ENCODE assay signal across 14 cellular contexts in genomic region chr12:8057839-8058238, GRCh38. TPM values are rescaled to one million over a fixed set of nuclear protein-coding genes. Genes with fewer than 3 reads are reported as not detected.
DNase-seq lines count a peak whose midpoint lies in the region; ATAC-seq, FAIRE-seq and TF ChIP-seq lines count a peak whose summit lies in the region.
"Had no signal": no experiment of that assay in that cellular context is flagged by ENCODE, and none has a peak within 500 bp of the region (broad histone marks: within the 10 kb centered on the region; RNA-seq: fewer than 3 reads in every experiment).

No MANE protein-coding gene starts in this region.

- peak; percentile 89 to 92 for DNase-seq in AML-193 (lab: John Stamatoyannopoulos, UW)
- DNase-seq in KBM-7 = peak; percentile 40
- DNase-seq in K562 (ENCODE audit: extremely low read depth in 1 of 4, low spot score in 3 of 4) = no peak
- DNase-seq in mucosa of descending colon = no peak
- DNase-seq in superior temporal gyrus (ENCODE audit: extremely low spot score) = no peak
- DNase-seq: Calu3, dermis blood vessel endothelial cell, hippocampal formation, NCI-H2029 had no signal

- no peak for TF ChIP-seq POLR2A in K562 (conservative IDR thresholded peaks at IDR 0.05)

- no TSS peak for BruUV-seq in K562 (replicated peaks; lab: Mats Ljungman, UMichigan)

- peaks cover 0 to 4% of the 10 kb centered on the region in 2 experiments; a peak in 2 of 5 replicates for H3K4me1 ChIP-seq in K562 (replicated peaks in 1 of 2; ENCODE audit: control insufficient read depth in 2 of 2, insufficient read depth in 2 of 2, low read length in 2 of 2)
- no peaks in the 10 kb centered on the region for H3K4me1 ChIP-seq in mucosa of descending colon (ENCODE audit: low read depth)

- H3K9me1 ChIP-seq in K562 (ENCODE audit: control insufficient read depth, insufficient read depth, low read length) = no peaks in the 10 kb centered on the region

- TF ChIP-seq CTCF in K562 (IDR thresholded peaks at IDR 0.05 in 2 of 3, conservative IDR thresholded peaks at IDR 0.05 in 1 of 3; ENCODE audit: insufficient read depth in 2 of 3, low read depth in 1 of 3, low read length in 3 of 3) (no peak), mucosa of descending colon (IDR thresholded peaks at IDR 0.05) (no peak)

- no peak overlapping the region for H3K4me3 ChIP-seq in K562
- no peak overlapping the region for H3K4me3 ChIP-seq in mucosa of descending colon

- WGBS in K562 (ENCODE audit: insufficient coverage, low coverage, missing lambda C conversion rate) = 22% methylated on average over 4 of the region's 4 CpGs

- no peak overlapping the region for H2AFZ ChIP-seq in K562 (ENCODE audit: low read depth, low read length)

- H3K9me3 ChIP-seq in K562 (replicated peaks; ENCODE audit: control insufficient read depth, insufficient read depth, low read depth, low read length) (no peaks in the 10 kb centered on the region), mucosa of descending colon (no peaks in the 10 kb centered on the region)

- no peak for TF ChIP-seq EP300 in K562 (IDR thresholded peaks at IDR 0.05; ENCODE audit: low read length)

- H3K27me3 ChIP-seq in K562 (ENCODE audit: control insufficient read depth in 2 of 2, insufficient read depth in 2 of 2, low read length in 2 of 2) = no peaks in the 10 kb centered on the region

- FAIRE-seq in K562 (lab: Jason Lieb, UNC) = no peak
- FAIRE-seq: HTR-8/SVneo had no signal

- H3K4me2 ChIP-seq in K562 (ENCODE audit: insufficient read depth, low read length) = no peak overlapping the region

- H3K9ac ChIP-seq in K562 (ENCODE audit: insufficient read depth in 1 of 2, low read depth in 2 of 2, low read length in 2 of 2) = no peak overlapping the region

- in situ Hi-C loops in KBM-7 (cut with MboI; ENCODE audit: low pct_unique_long_range_greater_than_20kb, low sequenced_read_pairs) = no loop called here
- in situ Hi-C loops in K562 (cut with MboI) = no loop called here

- intact Hi-C loops in K562 (cut with micrococcal nuclease) = no loop called here
- intact Hi-C loops in mucosa of descending colon (cut with DNase I, micrococcal nuclease) = no loop called here

- CTCF ChIA-PET in K562 (lab: Yijun Ruan, JAX; ENCODE audit: low intra/inter-chr PET ratio) = interaction anchor here (0.6 kb wide), 1 partner anchor 625 kb away, joined by 3 read pairs; no protein-coding TSS in a partner anchor

- H3K36me3 ChIP-seq in K562 (ENCODE audit: control insufficient read depth, insufficient read depth, low read length) (peaks cover 6% of the 10 kb centered on the region; the same call in 2 of the 3 replicates), mucosa of descending colon (ENCODE audit: low read depth) (no peaks in the 10 kb centered on the region)

- no peak for ATAC-seq in K562
- peak; percentile 31 for ATAC-seq in mucosa of descending colon
- ATAC-seq in GM21723 (IDR thresholded peaks at IDR 0.05; ENCODE audit: unreplicated experiment) = no peak
- ATAC-seq in HG03457 (IDR thresholded peaks at IDR 0.05; ENCODE audit: unreplicated experiment) = no peak
- no peak for ATAC-seq in HG02981 (IDR thresholded peaks at IDR 0.05; ENCODE audit: unreplicated experiment)
- ATAC-seq: Panc1 had no signal

- H3K79me2 ChIP-seq in K562 (ENCODE audit: control insufficient read depth, insufficient read depth, low read length) = no peaks in the 10 kb centered on the region

- POLR2A ChIA-PET in K562 (lab: Yijun Ruan, JAX) = interaction anchor here (0.9 kb wide), 1 partner anchor 9 kb away, joined by 3 read pairs; no protein-coding TSS in a partner anchor

- no peak for TF ChIP-seq RAD21 in K562 (CRISPR knock-in tag; conservative IDR thresholded peaks at IDR 0.05 in 1 of 2, IDR thresholded peaks at IDR 0.05 in 1 of 2)

- no peak overlapping the region for H3K27ac ChIP-seq in K562 (ENCODE audit: extremely low read depth, low read depth, low read length)

- H4K20me1 ChIP-seq in K562 (replicated peaks; ENCODE audit: control insufficient read depth, insufficient read depth, low read length) = no peaks in the 10 kb centered on the region

TF ChIP-seq in K562, 482 proteins besides CTCF, POLR2A, EP300 and RAD21 (continues in another document):
- TF ChIP-seq PHB (CRISPR knock-in tag; IDR thresholded peaks at IDR 0.05) (no peak), FOSL1 (tag; conservative IDR thresholded peaks at IDR 0.05) (peak; percentile 43; the same call in 1 of the 2 replicates), CEBPG (CRISPR knock-in tag; IDR thresholded peaks at IDR 0.05) (no peak), CEBPG (tag; conservative IDR thresholded peaks at IDR 0.05 in 1 of 2, IDR thresholded peaks at IDR 0.05 in 1 of 2) (peak; percentile 65 to 89), ZNF766 (CRISPR knock-in tag; conservative IDR thresholded peaks at IDR 0.05) (0 out of 2 replicates have a peak, but pooled peaks have one; percentile 24)

RNA-seq across cellular contexts. Expression of gene C3AR1, which starts 8.3 kb away (rescaled TPM):
- total RNA-seq in K562 (2011; cell fraction: chromatin; rRNA removed; ENCODE audit: low replicate concordance) = 8.0 and 9.9 TPM in 2 replicates
- 8.6 and 12.2 TPM in 2 replicates for total RNA-seq in K562 (2011; cell fraction: nucleolus; rRNA removed)
- total RNA-seq in K562 (2011; cell fraction: nucleoplasm; rRNA removed) = 8.4 and 9.2 TPM in 2 replicates
- total RNA-seq in K562 (2014; rRNA removed) = 2.2 and 2.5 TPM in 2 replicates
- 3.7 and 3.8 TPM in 2 replicates for total RNA-seq in K562 (2014; rRNA removed; fragmentation: Illumina TruSeq; extraction: Trizol)
- total RNA-seq in K562 (2015; rRNA removed; fragmentation: Illumina TruSeq; extraction: Trizol) = 2.4 and 2.5 TPM in 2 replicates
- 3.5 and 3.9 TPM in 2 replicates for total RNA-seq in K562 (2021)
- 3.6 and 9.5 TPM in 2 replicates for polyA plus RNA-seq in K562 (2011; rRNA removed)
- 4.2 and 13.5 TPM in 2 replicates for polyA plus RNA-seq in K562 (2011; cell fraction: cytosol; rRNA removed)
- 3.5 and 8.0 TPM in 2 replicates for polyA plus RNA-seq in K562 (2011; cell fraction: nucleus; rRNA removed)
- polyA plus RNA-seq in K562 (2012) = 4.2 and 4.7 TPM in 2 replicates
- polyA plus RNA-seq in K562 (2014; fragmentation: Illumina TruSeq; extraction: Trizol) = 7.0 and 7.2 TPM in 2 replicates
- polyA plus RNA-seq in K562 (2014; fragmentation: Nextera tagmentation; extraction: Ambion mirVana) = 10 to 100 TPM; 11.5 to 12.9 TPM
- 4.7 and 5.3 TPM in 2 replicates for polyA plus RNA-seq in K562 (2014; rRNA removed)
- polyA minus RNA-seq in K562 (2011; rRNA and poly(A)+ RNA removed) = 4.7 and 8.5 TPM in 2 replicates
- 0.64 and 5.8 TPM in 2 replicates for polyA minus RNA-seq in K562 (2011; cell fraction: cytosol; rRNA and poly(A)+ RNA removed)
- 1.8 and 2.4 TPM in 2 replicates for polyA minus RNA-seq in K562 (2011; cell fraction: nucleus; rRNA and poly(A)+ RNA removed)
- total RNA-seq in mucosa of descending colon = 10 to 100 TPM in 2 of 3 donors, 1 to 10 TPM in 1; 2.8 to 15.5 (median 12.5) TPM
- total RNA-seq: Calu3, dermis blood vessel endothelial cell had no signal

RNA-seq across cellular contexts. Expression of gene NECAP1, which starts 24.2 kb away (rescaled TPM):
- 30.9 and 56.0 TPM in 2 replicates for total RNA-seq in K562 (2011; cell fraction: chromatin; rRNA removed; ENCODE audit: low replicate concordance)
- total RNA-seq in K562 (2011; cell fraction: nucleolus; rRNA removed) = 19.0 and 19.1 TPM in 2 replicates
- 36.8 and 50.1 TPM in 2 replicates for total RNA-seq in K562 (2011; cell fraction: nucleoplasm; rRNA removed)
- 21.7 and 21.9 TPM in 2 replicates for total RNA-seq in K562 (2014; rRNA removed)
- 21.0 and 23.6 TPM in 2 replicates for total RNA-seq in K562 (2014; rRNA removed; fragmentation: Illumina TruSeq; extraction: Trizol)
- 22.8 and 27.4 TPM in 2 replicates for total RNA-seq in K562 (2015; rRNA removed; fragmentation: Illumina TruSeq; extraction: Trizol)
- 18.9 and 21.7 TPM in 2 replicates for total RNA-seq in K562 (2021)
- 19.1 and 20.9 TPM in 2 replicates for polyA plus RNA-seq in K562 (2011; rRNA removed)
- 18.7 and 21.6 TPM in 2 replicates for polyA plus RNA-seq in K562 (2011; cell fraction: cytosol; rRNA removed)
- polyA plus RNA-seq in K562 (2011; cell fraction: nucleus; rRNA removed) = 31.6 and 38.3 TPM in 2 replicates
- 11.3 and 13.4 TPM in 2 replicates for polyA plus RNA-seq in K562 (2012)
- 17.1 and 18.1 TPM in 2 replicates for polyA plus RNA-seq in K562 (2014; fragmentation: Illumina TruSeq; extraction: Trizol)
- polyA plus RNA-seq in K562 (2014; fragmentation: Nextera tagmentation; extraction: Ambion mirVana) = 10 to 100 TPM; 22.1 to 32.8 TPM
- polyA plus RNA-seq in K562 (2014; rRNA removed) = 19.0 and 22.5 TPM in 2 replicates
- polyA minus RNA-seq in K562 (2011; rRNA and poly(A)+ RNA removed) = 26.2 and 32.6 TPM in 2 replicates
- polyA minus RNA-seq in K562 (2011; cell fraction: cytosol; rRNA and poly(A)+ RNA removed) = 15.3 and 16.4 TPM in 2 replicates
- 11.2 and 28.4 TPM in 2 replicates for polyA minus RNA-seq in K562 (2011; cell fraction: nucleus; rRNA and poly(A)+ RNA removed)
- 10 to 100 TPM; 37.1 to 41.6 (median 39.5) TPM for total RNA-seq in mucosa of descending colon

RNA-seq across cellular contexts. Expression of gene FOXJ2, which starts 25.3 kb away (rescaled TPM):
- 4.7 and 7.3 TPM in 2 replicates for total RNA-seq in K562 (2011; cell fraction: chromatin; rRNA removed; ENCODE audit: low replicate concordance)
- total RNA-seq in K562 (2011; cell fraction: nucleolus; rRNA removed) = 4.7 and 4.9 TPM in 2 replicates
- 4.8 and 7.8 TPM in 2 replicates for total RNA-seq in K562 (2011; cell fraction: nucleoplasm; rRNA removed)
- total RNA-seq in K562 (2014; rRNA removed) (2.9 and 4.0 TPM in 2 replicates), K562 (2014; rRNA removed; fragmentation: Illumina TruSeq; extraction: Trizol) (1.9 and 2.1 TPM in 2 replicates), K562 (2015; rRNA removed; fragmentation: Illumina TruSeq; extraction: Trizol) (2.4 and 2.5 TPM in 2 replicates), K562 (2021) (6.6 and 6.8 TPM in 2 replicates), mucosa of descending colon (10 to 100 TPM; 10.8 to 24.0 (median 12.3) TPM)
- polyA plus RNA-seq in K562 (2011; rRNA removed) (2.3 and 3.2 TPM in 2 replicates), K562 (2014; fragmentation: Illumina TruSeq; extraction: Trizol) (5.7 and 7.5 TPM in 2 replicates), K562 (2014; fragmentation: Nextera tagmentation; extraction: Ambion mirVana) (1 to 10 TPM; 1.0 to 1.1 TPM), K562 (2014; rRNA removed) (3.7 and 4.2 TPM in 2 replicates)
- polyA plus RNA-seq in K562 (2011; cell fraction: cytosol; rRNA removed) = 1.6 and 2.1 TPM in 2 replicates
- 4.8 and 7.3 TPM in 2 replicates for polyA plus RNA-seq in K562 (2011; cell fraction: nucleus; rRNA removed)
- 5.1 and 6.6 TPM in 2 replicates for polyA plus RNA-seq in K562 (2012)
- 2.2 TPM in 2 replicates for polyA minus RNA-seq in K562 (2011; rRNA and poly(A)+ RNA removed)
- polyA minus RNA-seq in K562 (2011; cell fraction: cytosol; rRNA and poly(A)+ RNA removed) = 2.2 and 3.4 TPM in 2 replicates
- polyA minus RNA-seq in K562 (2011; cell fraction: nucleus; rRNA and poly(A)+ RNA removed) = 1.6 and 2.4 TPM in 2 replicates

Comparison
In these comparisons a context has a peak if more than half of its experiments do, and no peak if none do; other contexts are left out.
1. DNase-seq: peak in AML-193 (2 of 2) and KBM-7 (single experiment); none in K562 (0 of 4), mucosa of descending colon (0 of 3) and superior temporal gyrus (single experiment).